ENCODE assay signal across 10 cellular contexts in genomic region chr5:151068189-151068570, GRCh38. TPM values are rescaled to one million over a fixed set of nuclear protein-coding genes. Genes with fewer than 3 reads are reported as not detected.
A peak's percentile ranks its signal among the peaks of the same experiment; 100 is the strongest.
DNase-seq lines count a peak whose midpoint lies in the region; ATAC-seq lines count a peak whose summit lies in the region.
"Had no signal": no experiment of that assay in that cellular context is flagged by ENCODE, and none has a peak within 500 bp of the region (broad histone marks: within the 10 kb centered on the region; RNA-seq: fewer than 3 reads in every experiment).

No MANE protein-coding gene starts in this region.

- no peak overlapping the region for H2AFZ ChIP-seq in neuronal stem cell (ENCODE audit: low read length)

- no peak overlapping the region for H2BK5ac ChIP-seq in neuronal stem cell (ENCODE audit: low read length)

- peaks cover 31% of the 10 kb centered on the region for H3K36me3 ChIP-seq in CD4-positive, alpha-beta memory T cell (ENCODE audit: insufficient read depth, low read length)
- H3K36me3 ChIP-seq in muscle layer of duodenum (ENCODE audit: control insufficient read depth in 1 of 2, insufficient read depth in 2 of 2, low read length in 2 of 2) (peaks cover 0 to 7% of the 10 kb centered on the region in 2 donors), neuronal stem cell (replicated peaks in 1 of 2; ENCODE audit: control insufficient read depth in 2 of 2, insufficient read depth in 2 of 2, low read length in 2 of 2) (peaks cover 0 to 1% of the 10 kb centered on the region in 2 donors)

- no peak overlapping the region for H3K14ac ChIP-seq in neuronal stem cell (ENCODE audit: low read length)

- H3K79me1 ChIP-seq in neuronal stem cell (ENCODE audit: low read depth, low read length), result peaks cover 3% of the 10 kb centered on the region

- no peaks in the 10 kb centered on the region for H3K27me3 Mint-ChIP-seq in CD4-positive, alpha-beta memory T cell
- H3K27me3 Mint-ChIP-seq in activated CD4-positive, alpha-beta memory T cell treated with anti-CD3 and anti-CD28 coated beads for 36 hours, result no peaks in the 10 kb centered on the region
- H3K27me3 Mint-ChIP-seq: activated CD4-positive, alpha-beta T cell treated with anti-CD3 and anti-CD28 coated beads, Interleukin-2, amount 10 ng/mL, durations not matched to agents 7 days and 5 days had no signal

- peaks cover 14 to 76% of the 10 kb centered on the region in 2 donors for H3K36me3 Mint-ChIP-seq in CD4-positive, alpha-beta memory T cell
- peaks cover 78% of the 10 kb centered on the region for H3K36me3 Mint-ChIP-seq in activated CD4-positive, alpha-beta memory T cell treated with anti-CD3 and anti-CD28 coated beads for 36 hours

- H3K27me3 ChIP-seq in CD4-positive, alpha-beta memory T cell (ENCODE audit: insufficient read depth, low read length), result no peaks in the 10 kb centered on the region
- H3K27me3 ChIP-seq in muscle layer of duodenum (ENCODE audit: low read depth, low read length), result no peaks in the 10 kb centered on the region
- H3K27me3 ChIP-seq in neuronal stem cell (ENCODE audit: control insufficient read depth in 3 of 3, insufficient read depth in 3 of 3, low read depth in 1 of 3, low read length in 3 of 3), result no peaks in the 10 kb centered on the region

- intact Hi-C loops in CD4-positive, alpha-beta memory T cell (cut with micrococcal nuclease), result loop anchor here (10.0 kb wide), 1 partner anchor 157 kb away; the partner anchor contains the start of gene CCDC69
- intact Hi-C loops in activated CD4-positive, alpha-beta memory T cell treated with anti-CD3 and anti-CD28 coated beads for 36 hours (cut with micrococcal nuclease), result no loop called here

- no peak overlapping the region for H2AK5ac ChIP-seq in neuronal stem cell (ENCODE audit: low read depth, low read length)

- H3K4me1 Mint-ChIP-seq in CD4-positive, alpha-beta memory T cell, result peaks cover 61 to 86% (median 77%) of the 10 kb centered on the region in 4 donors
- H3K4me1 Mint-ChIP-seq in activated CD4-positive, alpha-beta memory T cell treated with anti-CD3 and anti-CD28 coated beads for 36 hours (ENCODE audit: low read depth), result peaks cover 100% of the 10 kb centered on the region

- H3K4ac ChIP-seq in neuronal stem cell (ENCODE audit: low read length), result no peak overlapping the region

- H3K4me3 Mint-ChIP-seq in CD4-positive, alpha-beta memory T cell, result peak overlapping the region in 4 of 8 donors; percentile 12 to 60 (median 48)
- H3K4me3 Mint-ChIP-seq in activated CD4-positive, alpha-beta memory T cell treated with anti-CD3 and anti-CD28 coated beads for 36 hours, result peak overlapping the region; percentile 60
- H3K4me3 Mint-ChIP-seq: activated CD4-positive, alpha-beta T cell treated with anti-CD3 and anti-CD28 coated beads, Interleukin-2, amount 10 ng/mL, durations not matched to agents 7 days and 5 days had no signal

- POLR2A ChIA-PET in CD4-positive, alpha-beta memory T cell (lab: Charles Lee; ENCODE audit: partially characterized antibody), result interaction anchor here (0.9 to 1.1 kb wide), 2 partner anchors 12 to 15 kb away, joined by 3 to 4 read pairs; partner anchors contain the start of gene TNIP1
- POLR2A ChIA-PET in activated CD4-positive, alpha-beta memory T cell treated with anti-CD3 and anti-CD28 coated beads for 36 hours (lab: Charles Lee), result interaction anchor here (0.7 to 7.2 kb wide), 2 partner anchors 12 to 27 kb away, joined by 3 to 115 read pairs; partner anchors contain the start of gene TNIP1

- H3K4me1 ChIP-seq in CD4-positive, alpha-beta memory T cell (ENCODE audit: insufficient read depth, low read length), result peaks cover 83% of the 10 kb centered on the region
- peaks cover 22 to 66% of the 10 kb centered on the region in 2 donors for H3K4me1 ChIP-seq in muscle layer of duodenum (ENCODE audit: control insufficient read depth in 1 of 2, insufficient read depth in 2 of 2, low read length in 2 of 2)
- H3K4me1 ChIP-seq in neuronal stem cell (ENCODE audit: control insufficient read depth in 2 of 2, insufficient read depth in 1 of 2, low read depth in 1 of 2, low read length in 2 of 2), result no peaks in the 10 kb centered on the region

- no peak overlapping the region for H2BK120ac ChIP-seq in neuronal stem cell (ENCODE audit: low read depth, low read length)

- H4K91ac ChIP-seq in neuronal stem cell (ENCODE audit: low read depth, low read length, poor library complexity), result no peak overlapping the region

- DNase-seq in CD4-positive, alpha-beta memory T cell, result no peak
- no peak for DNase-seq in activated CD4-positive, alpha-beta memory T cell treated with anti-CD3 and anti-CD28 coated beads for 36 hours
- DNase-seq in neuronal stem cell (ENCODE audit: low spot score) (no peak), iPS-NIHi7 (ENCODE audit: extremely low spot score) (no peak), GM19238 (ENCODE audit: insufficient read length, low spot score) (no peak)
- DNase-seq in central memory CD4-positive, alpha-beta T cell, result no peak
- DNase-seq: activated CD4-positive, alpha-beta T cell treated with anti-CD3 and anti-CD28 coated beads, Interleukin-2, amount 10 ng/mL, durations not matched to agents 7 days and 5 days had no signal

- no peaks in the 10 kb centered on the region for H3K9me3 ChIP-seq in CD4-positive, alpha-beta memory T cell (ENCODE audit: control insufficient read depth in 1 of 2, low read length in 2 of 2)
- H3K9me3 ChIP-seq in muscle layer of duodenum (ENCODE audit: control insufficient read depth in 1 of 2, low read length in 2 of 2) (no peaks in the 10 kb centered on the region), neuronal stem cell (replicated peaks in 1 of 2; ENCODE audit: control insufficient read depth in 2 of 2, insufficient read depth in 1 of 2, low read depth in 1 of 2, low read length in 2 of 2) (no peaks in the 10 kb centered on the region)

- no peak overlapping the region for H2BK12ac ChIP-seq in neuronal stem cell (ENCODE audit: low read length)

- CTCF ChIA-PET in CD4-positive, alpha-beta memory T cell (lab: Charles Lee; ENCODE audit: partially characterized antibody), result interaction anchor here (1.1 to 5.6 kb wide), 4 partner anchors 10 to 48 kb away, joined by 4 to 54 read pairs (median 6); no protein-coding TSS in a partner anchor
- CTCF ChIA-PET in activated CD4-positive, alpha-beta memory T cell treated with anti-CD3 and anti-CD28 coated beads for 36 hours (lab: Charles Lee), result interaction anchor here (0.7 to 13.2 kb wide), 8 partner anchors 9 to 97 kb away, joined by 3 to 101 read pairs (median 3); partner anchors contain the start of gene TNIP1

- no CpG with 5 or more reads among the region's 6 CpGs for WGBS in neuronal stem cell (ENCODE audit: extremely low coverage in 2 of 2, insufficient read length in 2 of 2, insufficient replicate concordance in 1 of 2), 2 donors

- H3K4me2 ChIP-seq in neuronal stem cell (ENCODE audit: insufficient read depth, low read length, poor library complexity, severe bottlenecking), result no peak overlapping the region

- no peak overlapping the region for H3K23ac ChIP-seq in neuronal stem cell (ENCODE audit: low read depth, low read length, poor library complexity)

- H3K27ac ChIP-seq in CD4-positive, alpha-beta memory T cell (ENCODE audit: low read depth, low read length), result no peak overlapping the region
- H3K27ac ChIP-seq in muscle layer of duodenum (ENCODE audit: low read length) (peak overlapping the region; percentile 29), neuronal stem cell (replicated peaks; ENCODE audit: low read length) (no peak overlapping the region)
- H3K27ac ChIP-seq: epithelial cell of prostate had no signal

- no peaks in the 10 kb centered on the region for H3K9me3 Mint-ChIP-seq in CD4-positive, alpha-beta memory T cell
- H3K9me3 Mint-ChIP-seq in activated CD4-positive, alpha-beta memory T cell treated with anti-CD3 and anti-CD28 coated beads for 36 hours, result no peaks in the 10 kb centered on the region
- H3K9me3 Mint-ChIP-seq: activated CD4-positive, alpha-beta T cell treated with anti-CD3 and anti-CD28 coated beads, Interleukin-2, amount 10 ng/mL, durations not matched to agents 7 days and 5 days had no signal

- no peak overlapping the region for H3K4me3 ChIP-seq in CD4-positive, alpha-beta memory T cell (ENCODE audit: low read length in 2 of 2)
- H3K4me3 ChIP-seq in muscle layer of duodenum (ENCODE audit: low read depth in 1 of 2, low read length in 2 of 2) (no peak overlapping the region), neuronal stem cell (ENCODE audit: low read length in 2 of 2) (no peak overlapping the region)

- H4K8ac ChIP-seq in neuronal stem cell (ENCODE audit: low read depth, low read length), result no peak overlapping the region

- H3K18ac ChIP-seq in neuronal stem cell (ENCODE audit: low read length), result no peak overlapping the region

- H3K27ac Mint-ChIP-seq in CD4-positive, alpha-beta memory T cell, result peak overlapping the region; percentile 25 to 87 (median 81)
- peak overlapping the region; percentile 94 for H3K27ac Mint-ChIP-seq in activated CD4-positive, alpha-beta memory T cell treated with anti-CD3 and anti-CD28 coated beads for 36 hours

- ATAC-seq in GM21723 (IDR thresholded peaks at IDR 0.05; ENCODE audit: unreplicated experiment), result peak; percentile 13

- no peak overlapping the region for H2BK15ac ChIP-seq in neuronal stem cell (ENCODE audit: low read length)

- no peak overlapping the region for H3K9ac ChIP-seq in neuronal stem cell (ENCODE audit: low read depth, low read length, poor library complexity)

RNA-seq across cellular contexts. Expression of gene TNIP1, which starts 12.7 kb away (rescaled TPM):
- 100 to 1,000 TPM; 227 to 233 TPM for total RNA-seq in CD4-positive, alpha-beta memory T cell
- 10 to 100 TPM; 31.5 to 70.2 TPM for polyA plus RNA-seq in CD4-positive, alpha-beta memory T cell
- 100 to 1,000 TPM; 388 to 401 TPM for total RNA-seq in activated CD4-positive, alpha-beta memory T cell treated with anti-CD3 and anti-CD28 coated beads for 36 hours
- 23.9 TPM for polyA plus RNA-seq in neuronal stem cell (2013, experiment 1 of 2)
- polyA plus RNA-seq in neuronal stem cell (2013, experiment 2 of 2), result 23.0 TPM

RNA-seq across cellular contexts. Expression of gene GPX3, which starts 47.8 kb away (rescaled TPM):
- total RNA-seq in CD4-positive, alpha-beta memory T cell, result not detected
- polyA plus RNA-seq in CD4-positive, alpha-beta memory T cell, result 1 to 10 TPM in 1 of 2 donors, not detected in 1; 1.5 TPM
- not detected for total RNA-seq in activated CD4-positive, alpha-beta memory T cell treated with anti-CD3 and anti-CD28 coated beads for 36 hours
- polyA plus RNA-seq in neuronal stem cell (2013, experiment 1 of 2), result 17.7 TPM
- polyA plus RNA-seq in neuronal stem cell (2013, experiment 2 of 2), result 16.6 TPM
- total RNA-seq: activated CD4-positive, alpha-beta T cell treated with anti-CD3 and anti-CD28 coated beads, Interleukin-2, amount 10 ng/mL, durations not matched to agents 7 days and 5 days had no signal
